Comparison of ENCODE assay signal across 8 cellular contexts in genomic region chr13:49454388-49455015, GRCh38. TPM values are rescaled to one million over a fixed set of nuclear protein-coding genes. Genes with fewer than 3 reads are reported as not detected.
DNase-seq lines count a peak whose midpoint lies in the region; ATAC-seq lines count a peak whose summit lies in the region.

No MANE protein-coding gene starts in this region.

- H3K4me3 ChIP-seq in Jurkat, Clone E6-1 (ENCODE audit: low read length), result no peak overlapping the region

- H3K27me3 Mint-ChIP-seq in immature natural killer cell (ENCODE audit: low read depth in 3 of 3), result no peaks in the 10 kb centered on the region

- no peaks in the 10 kb centered on the region for H3K9me3 Mint-ChIP-seq in immature natural killer cell

- ATAC-seq in GM18502 (IDR thresholded peaks at IDR 0.05; ENCODE audit: poor library complexity, unreplicated experiment), result peak; percentile 94
- peak; percentile 97 for ATAC-seq in GM21786 (IDR thresholded peaks at IDR 0.05; ENCODE audit: unreplicated experiment)

- H3K4me1 Mint-ChIP-seq in immature natural killer cell, result peaks cover 12 to 29% of the 10 kb centered on the region in 2 donors

- peak; percentile 15 for DNase-seq in Jurkat, Clone E6-1 (ENCODE audit: low read depth, low spot score)
- peak in 2 of 3 donors; percentile 4 to 25 for DNase-seq in immature natural killer cell
- DNase-seq in pons (ENCODE audit: low spot score), result no peak
- no peak for DNase-seq in LoVo (ENCODE audit: low spot score)
- no peak for DNase-seq in NCI-H2196 (lab: John Stamatoyannopoulos, UW; ENCODE audit: unreplicated experiment)
- no peak for DNase-seq in NCI-H510A (lab: John Stamatoyannopoulos, UW)

- H3K4me3 Mint-ChIP-seq in immature natural killer cell, result peak overlapping the region in 4 of 5 donors; percentile 15 to 65 (median 38)

- peaks cover 0 to 11% (median 3%) of the 10 kb centered on the region in 3 donors for H3K36me3 Mint-ChIP-seq in immature natural killer cell

- peak overlapping the region; percentile 10 to 79 (median 59) for H3K27ac Mint-ChIP-seq in immature natural killer cell

RNA-seq across cellular contexts. Expression of gene SETDB2, which starts 10.4 kb away (rescaled TPM):
- polyA plus RNA-seq in Jurkat, Clone E6-1 (2012; ENCODE audit: insufficient read depth, insufficient read length), result 10.9 TPM
- polyA plus RNA-seq in immature natural killer cell, result 1 to 10 TPM; 5.5 to 8.8 (median 7.5) TPM

RNA-seq across cellular contexts. Expression of gene CAB39L, which starts 10.6 kb away (rescaled TPM):
- polyA plus RNA-seq in Jurkat, Clone E6-1 (2012; ENCODE audit: insufficient read depth, insufficient read length), result 2.8 TPM
- 10 to 100 TPM in 1 of 3 donors, 1 to 10 TPM in 2; 4.9 to 11.0 (median 7.0) TPM for polyA plus RNA-seq in immature natural killer cell

RNA-seq across cellular contexts. Expression of gene PHF11, which starts 41.3 kb away (rescaled TPM):
- 39.5 TPM for polyA plus RNA-seq in Jurkat, Clone E6-1 (2012; ENCODE audit: insufficient read depth, insufficient read length)
- 10 to 100 TPM; 67.1 to 79.2 (median 70.6) TPM for polyA plus RNA-seq in immature natural killer cell

Comparison
In these comparisons a context has a peak if more than half of its experiments do, and no peak if none do; other contexts are left out.
1. DNase-seq: peak in Jurkat, Clone E6-1 (single experiment) and immature natural killer cell (2 of 3); none in pons (single experiment), LoVo (single experiment), NCI-H2196 (single experiment) and NCI-H510A (single experiment).